Comparison of ENCODE assay signal across 22 cellular contexts in genomic region chr1:163205513-163205912, GRCh38. TPM values are rescaled to one million over a fixed set of nuclear protein-coding genes. Genes with fewer than 3 reads are reported as not detected.
DNase-seq lines count a peak whose midpoint lies in the region; ATAC-seq and TF ChIP-seq lines count a peak whose summit lies in the region.
"Had no signal": no experiment of that assay in that cellular context is flagged by ENCODE, and none has a peak within 500 bp of the region (broad histone marks: within the 10 kb centered on the region; RNA-seq: fewer than 3 reads in every experiment).

No MANE protein-coding gene starts in this region.

- no peaks in the 10 kb centered on the region for H3K27me3 Mint-ChIP-seq in nephron progenitor cell (ENCODE audit: low read depth, poor library complexity)
- H3K27me3 Mint-ChIP-seq: activated CD4-positive, alpha-beta T cell treated with anti-CD3 and anti-CD28 coated beads, Interleukin-2, amount 10 ng/mL, durations not matched to agents 7 days and 5 days; T-helper 17 cell had no signal

- no peaks in the 10 kb centered on the region for H3K9me3 Mint-ChIP-seq in nephron progenitor cell
- H3K9me3 Mint-ChIP-seq: activated CD4-positive, alpha-beta T cell treated with anti-CD3 and anti-CD28 coated beads, Interleukin-2, amount 10 ng/mL, durations not matched to agents 7 days and 5 days; activated T-helper 1 cell treated with anti-CD3 and anti-CD28 coated beads, Interleukin-12 subunit alpha, Interleukin-12 subunit beta, Interleukin-2, Interleukin-4 antibody, amounts not matched to agents 30 ng/mL and 10 ng/mL and 1 ng/mL, durations not matched to agents 14 hours and 24 hours and 36 hours; GM23338; nephron had no signal

- BruUV-seq in PC-3 (replicated peaks; lab: Mats Ljungman, UMichigan), result no TSS peak

- no peak overlapping the region for H3K4me2 ChIP-seq in PC-3 (ENCODE audit: low read length)
- H3K4me2 ChIP-seq: GM23338 had no signal

- TF ChIP-seq CTCF in PC-3 (conservative IDR thresholded peaks at IDR 0.05; ENCODE audit: low read depth, low read length) (no peak), epithelial cell of esophagus (IDR thresholded peaks at IDR 0.05; ENCODE audit: insufficient read depth, low read depth, low read length, missing control alignments) (no peak), nephron progenitor cell (IDR thresholded peaks at IDR 0.05) (no peak)

- H3K36me3 Mint-ChIP-seq in nephron progenitor cell (ENCODE audit: low read depth), result no peaks in the 10 kb centered on the region

- no peak overlapping the region for H3K4me3 Mint-ChIP-seq in nephron progenitor cell
- H3K4me3 Mint-ChIP-seq: activated CD4-positive, alpha-beta T cell treated with anti-CD3 and anti-CD28 coated beads, Interleukin-2, amount 10 ng/mL, durations not matched to agents 7 days and 5 days; activated T-helper 1 cell treated with anti-CD3 and anti-CD28 coated beads, Interleukin-12 subunit alpha, Interleukin-12 subunit beta, Interleukin-2, Interleukin-4 antibody, amounts not matched to agents 30 ng/mL and 10 ng/mL and 1 ng/mL, durations not matched to agents 14 hours and 24 hours and 36 hours; GM23338; nephron; T-helper 17 cell had no signal

- DNase-seq in EH (ENCODE audit: low read depth) (peak; percentile 25), PC-3 (no peak), epithelial cell of esophagus (ENCODE audit: low read depth) (peak; percentile 23), putamen (ENCODE audit: low spot score) (peak; percentile 3), nephron progenitor cell (no peak), NCI-H1105 treated with DMSO at 0.1 percent for 48 hours (lab: John Stamatoyannopoulos, UW) (no peak), A172 (ENCODE audit: low spot score) (no peak), NCI-H2227 (lab: John Stamatoyannopoulos, UW; ENCODE audit: unreplicated experiment) (no peak)
- DNase-seq: activated CD4-positive, alpha-beta T cell treated with anti-CD3 and anti-CD28 coated beads, Interleukin-2, amount 10 ng/mL, durations not matched to agents 7 days and 5 days; activated naive CD4-positive, alpha-beta T cell treated with anti-CD3 and anti-CD28 coated beads, Interleukin-2, amount 50 U/mL, for 16 hours; heart left ventricle; NCI-H1417 treated with DMSO at 0.1 percent for 48 hours; NCI-H2107; NCI-H510A; right lobe of liver; T-helper 17 cell had no signal

- intact Hi-C loops in PC-3 (cut with micrococcal nuclease), result no loop called here

- CTCF ChIA-PET in PC-3 (lab: Charles Lee), result no interaction called here

- no peak overlapping the region for H3K9ac ChIP-seq in PC-3 (ENCODE audit: low read length)
- H3K9ac ChIP-seq: parathyroid adenoma had no signal

- H3K27ac ChIP-seq in PC-3 (ENCODE audit: low read length), result no peak overlapping the region
- H3K27ac ChIP-seq: parathyroid adenoma, right lobe of liver, suprapubic skin had no signal

- no peaks in the 10 kb centered on the region for H4K20me1 ChIP-seq in PC-3 (ENCODE audit: low read length)

- no peaks in the 10 kb centered on the region for H3K4me1 ChIP-seq in PC-3 (ENCODE audit: insufficient read depth, low read length)
- H3K4me1 ChIP-seq: parathyroid adenoma, right lobe of liver, suprapubic skin had no signal

- H3K4me1 Mint-ChIP-seq in nephron progenitor cell, result peaks cover 13% of the 10 kb centered on the region
- H3K4me1 Mint-ChIP-seq: activated CD4-positive, alpha-beta T cell treated with anti-CD3 and anti-CD28 coated beads, Interleukin-2, amount 10 ng/mL, durations not matched to agents 7 days and 5 days; T-helper 17 cell had no signal

- POLR2A ChIA-PET in PC-3 (lab: Charles Lee; ENCODE audit: unreplicated experiment), result interaction anchor here (0.8 kb wide), 1 partner anchor 12 kb away, joined by 5 read pairs; no protein-coding TSS in a partner anchor

- H3K27me3 ChIP-seq in PC-3 (ENCODE audit: low read length), result peaks cover 3% of the 10 kb centered on the region; the same call in 1 of the 2 replicates
- H3K27me3 ChIP-seq: heart left ventricle, right lobe of liver, suprapubic skin had no signal

- no peaks in the 10 kb centered on the region for H3K79me2 ChIP-seq in PC-3 (ENCODE audit: low read length)
- H3K79me2 ChIP-seq: parathyroid adenoma had no signal

- no peaks in the 10 kb centered on the region for H3K9me3 ChIP-seq in PC-3 (ENCODE audit: low read length)
- H3K9me3 ChIP-seq: heart left ventricle, right lobe of liver, suprapubic skin had no signal

- H3K27ac Mint-ChIP-seq in nephron progenitor cell, result no peak overlapping the region
- H3K27ac Mint-ChIP-seq: activated CD4-positive, alpha-beta T cell treated with anti-CD3 and anti-CD28 coated beads, Interleukin-2, amount 10 ng/mL, durations not matched to agents 7 days and 5 days; activated T-helper 1 cell treated with anti-CD3 and anti-CD28 coated beads, Interleukin-12 subunit alpha, Interleukin-12 subunit beta, Interleukin-2, Interleukin-4 antibody, amounts not matched to agents 30 ng/mL and 10 ng/mL and 1 ng/mL, durations not matched to agents 14 hours and 24 hours and 36 hours; GM23338; nephron; T-helper 17 cell had no signal

- no peaks in the 10 kb centered on the region for H3K9me2 ChIP-seq in PC-3 (replicated peaks; ENCODE audit: low read length)

- H3F3A ChIP-seq in PC-3 (ENCODE audit: low read length, unreplicated experiment), result no peaks in the 10 kb centered on the region

- H2AFZ ChIP-seq in PC-3 (ENCODE audit: low read length), result no peak overlapping the region
- H2AFZ ChIP-seq: GM23338, parathyroid adenoma had no signal

- peak; percentile 51 for ATAC-seq in PC-3
- ATAC-seq: GM23338, heart left ventricle, left lobe of liver, right lobe of liver, T-helper 17 cell had no signal

- H3K36me3 ChIP-seq in PC-3 (ENCODE audit: low read depth, low read length), result no peaks in the 10 kb centered on the region
- H3K36me3 ChIP-seq: heart left ventricle, right lobe of liver, suprapubic skin had no signal

- H3K4me3 ChIP-seq in PC-3 (ENCODE audit: low read length) (no peak overlapping the region), epithelial cell of esophagus (ENCODE audit: low read length) (no peak overlapping the region)
- H3K4me3 ChIP-seq: GM23338, heart left ventricle, right lobe of liver, suprapubic skin had no signal

RNA-seq across cellular contexts. Expression of gene RGS5, which starts 2.8 kb away (rescaled TPM):
- 5.0 and 13.4 TPM in 2 replicates for total RNA-seq in PC-3 (2014; rRNA removed)
- total RNA-seq in A172 (2014; rRNA removed; shearing (Covaris generic)), result 22.5 and 29.6 TPM in 2 replicates

Comparison
In these comparisons a context has a peak if more than half of its experiments do, and no peak if none do; other contexts are left out.
1. DNase-seq: peak in EH (single experiment), epithelial cell of esophagus (single experiment) and putamen (single experiment); none in PC-3 (single experiment), nephron progenitor cell (single experiment), NCI-H1105 treated with DMSO at 0.1 percent for 48 hours (single experiment), A172 (single experiment) and NCI-H2227 (single experiment).